ENCODE assay signal across 17 cellular contexts in the genomic region with DNA sequence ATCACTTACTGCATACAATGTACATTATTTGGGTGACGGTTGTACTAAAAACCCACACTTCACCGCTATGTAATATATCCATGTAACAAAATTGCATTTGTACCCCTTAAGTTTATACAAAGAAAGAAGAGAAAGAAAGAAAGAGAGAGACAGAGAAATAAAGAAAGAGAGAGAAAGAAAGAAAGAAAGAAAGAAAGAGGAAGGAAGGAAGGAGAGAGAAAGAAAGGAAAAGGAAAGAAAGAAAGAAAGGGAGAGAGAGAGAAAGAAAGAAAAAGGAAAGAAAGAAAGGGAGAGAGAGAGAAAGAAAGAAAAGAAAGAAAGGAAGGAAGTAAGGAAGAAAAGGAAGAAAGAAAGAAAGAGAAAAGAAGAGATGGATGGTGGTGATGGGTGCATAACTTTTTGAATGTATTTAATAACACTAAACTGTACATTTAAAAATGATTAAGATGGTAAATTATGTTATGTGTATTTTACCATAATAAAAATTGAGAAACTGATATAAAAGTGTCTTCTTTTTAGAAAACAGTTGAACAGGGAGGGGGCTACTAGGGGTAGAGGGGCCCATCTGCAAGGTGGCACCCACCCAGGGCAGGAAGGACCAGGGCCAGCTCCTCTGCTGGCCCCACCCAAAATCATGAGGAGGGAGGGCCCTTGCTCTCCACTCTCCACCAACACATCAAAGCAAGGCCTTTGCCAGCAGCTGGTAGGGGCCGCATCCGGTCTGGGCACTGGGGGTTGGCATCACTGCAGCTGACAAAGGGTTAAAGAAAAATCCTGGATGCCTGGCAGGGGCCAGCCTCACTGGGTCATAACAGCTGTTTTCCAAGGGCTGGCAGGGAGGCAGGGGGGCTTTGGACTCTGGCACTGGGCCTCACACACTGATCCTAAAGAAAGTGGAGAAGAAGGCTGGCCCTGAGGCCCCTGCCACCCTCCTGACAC.
DNase-seq lines count a peak whose midpoint lies in the region; ATAC-seq, FAIRE-seq and TF ChIP-seq lines count a peak whose summit lies in the region.
"Had no signal": no experiment of that assay in that cellular context is flagged by ENCODE, and none has a peak within 500 bp of the region (broad histone marks: within the 10 kb centered on the region; RNA-seq: fewer than 3 reads in every experiment).

No MANE protein-coding gene starts in this region.

- FAIRE-seq in HepG2 (lab: Jason Lieb, UNC), result no peak
- FAIRE-seq: D721Med, HTR-8/SVneo had no signal

- H3K36me3 Mint-ChIP-seq in T-helper 2 cell treated with Interferon-gamma antibody and Interleukin-4, amounts not matched to agents 5 μg/mL and 100 μg/mL, for 36 hours (ENCODE audit: low read depth), result no peaks in the 10 kb centered on the region
- H3K36me3 Mint-ChIP-seq in chondrocyte (ENCODE audit: low read depth), result no peaks in the 10 kb centered on the region
- H3K36me3 Mint-ChIP-seq: brain had no signal

- H3K9me3 Mint-ChIP-seq in T-helper 2 cell treated with Interferon-gamma antibody and Interleukin-4, amounts not matched to agents 5 μg/mL and 100 μg/mL, for 36 hours, result no peaks in the 10 kb centered on the region
- no peaks in the 10 kb centered on the region for H3K9me3 Mint-ChIP-seq in chondrocyte (ENCODE audit: low read depth)
- H3K9me3 Mint-ChIP-seq: brain had no signal

- TF ChIP-seq POLR2A in HepG2 (IDR thresholded peaks at IDR 0.05; ENCODE audit: insufficient read depth in 1 of 2, low read depth in 2 of 2, low read length in 2 of 2), result no peak
- TF ChIP-seq POLR2A in right lobe of liver (IDR thresholded peaks at IDR 0.05), result no peak

- TF ChIP-seq CTCF in HepG2 (CRISPR knock-in tag; IDR thresholded peaks at IDR 0.05) (no peak), right lobe of liver (IDR thresholded peaks at IDR 0.05) (no peak), chondrocyte (IDR thresholded peaks at IDR 0.05) (no peak)

- POLR2A ChIA-PET in HepG2 (lab: Yijun Ruan, JAX), result no interaction called here

- no peaks in the 10 kb centered on the region for H3K4me1 ChIP-seq in HepG2 (ENCODE audit: insufficient read depth, low read length)
- no peaks in the 10 kb centered on the region for H3K4me1 ChIP-seq in right lobe of liver
- H3K4me1 ChIP-seq: testis had no signal

- H3K4me1 Mint-ChIP-seq in T-helper 2 cell treated with Interferon-gamma antibody and Interleukin-4, amounts not matched to agents 5 μg/mL and 100 μg/mL, for 36 hours (ENCODE audit: low read depth), result peaks cover 52% of the 10 kb centered on the region
- peaks cover 27% of the 10 kb centered on the region for H3K4me1 Mint-ChIP-seq in chondrocyte (ENCODE audit: low read depth)

- no peaks in the 10 kb centered on the region for H3K27me3 Mint-ChIP-seq in T-helper 2 cell treated with Interferon-gamma antibody and Interleukin-4, amounts not matched to agents 5 μg/mL and 100 μg/mL, for 36 hours (ENCODE audit: low read depth)
- H3K27me3 Mint-ChIP-seq in chondrocyte (ENCODE audit: low read depth), result no peaks in the 10 kb centered on the region

- H2AFZ ChIP-seq in HepG2 (ENCODE audit: low read length), result no peak overlapping the region

- TF ChIP-seq EP300 in HepG2 (IDR thresholded peaks at IDR 0.05; ENCODE audit: low read depth in 2 of 2, low read length in 2 of 2), result no peak
- no peak for TF ChIP-seq EP300 in HepG2 (CRISPR knock-in tag; IDR thresholded peaks at IDR 0.05; ENCODE audit: borderline replicate concordance)

- ATAC-seq in HepG2, result no peak
- no peak for ATAC-seq in right lobe of liver
- no peak for ATAC-seq in GM19023 (IDR thresholded peaks at IDR 0.05; ENCODE audit: unreplicated experiment)
- ATAC-seq: left lobe of liver had no signal

- H3K9ac ChIP-seq in HepG2 (ENCODE audit: insufficient read depth, low read depth, low read length), result no peak overlapping the region

- H3K27me3 ChIP-seq in HepG2 (ENCODE audit: control insufficient read depth in 1 of 2, insufficient read depth in 2 of 2, low read length in 2 of 2) (peaks cover 0 to 9% of the 10 kb centered on the region in 2 experiments; a peak in 1 of 5 replicates), right lobe of liver (no peaks in the 10 kb centered on the region)
- H3K27me3 ChIP-seq: gastrocnemius medialis, testis had no signal

- H3K4me2 ChIP-seq in HepG2 (ENCODE audit: low read depth, low read length), result no peak overlapping the region

- H3K27ac Mint-ChIP-seq in T-helper 2 cell treated with Interferon-gamma antibody and Interleukin-4, amounts not matched to agents 5 μg/mL and 100 μg/mL, for 36 hours, result peak overlapping the region; percentile 84
- peak overlapping the region; percentile 95 for H3K27ac Mint-ChIP-seq in chondrocyte (ENCODE audit: unreplicated experiment)

- no peak for DNase-seq in HepG2 (ENCODE audit: low spot score)
- DNase-seq in right lobe of liver, result no peak
- DNase-seq in T-helper 2 cell treated with Interferon-gamma antibody and Interleukin-4, amounts not matched to agents 5 μg/mL and 100 μg/mL, for 36 hours (ENCODE audit: low spot score), result no peak
- no peak for DNase-seq in chondrocyte (ENCODE audit: low spot score)
- no peak for DNase-seq in activated gamma-delta T cell (lab: John Stamatoyannopoulos, UW)
- DNase-seq in cardiac septum (ENCODE audit: low spot score), result no peak
- no peak for DNase-seq in glomerular visceral epithelial cell (ENCODE audit: extremely low spot score)
- DNase-seq: erythroblast, gastrocnemius medialis, GF-D8, NCI-H1930, testis had no signal

- H4K20me1 ChIP-seq in HepG2 (ENCODE audit: insufficient read depth, low read length), result no peaks in the 10 kb centered on the region

- 40% methylated on average over 4 of the region's 4 CpGs for WGBS in HepG2 (ENCODE audit: low lambda C conversion rate)
- 93% methylated on average over 3 of the region's 4 CpGs for WGBS in right lobe of liver (ENCODE audit: insufficient coverage, low coverage, low lambda C conversion rate, missing lambda C conversion rate)

- in situ Hi-C loops in HepG2 (cut with HindIII; ENCODE audit: extremely low pct_ligation_motif_present, low pct_unique_long_range_greater_than_20kb), result no loop called here

- H3K9me3 ChIP-seq in HepG2 (ENCODE audit: low read length) (no peaks in the 10 kb centered on the region), right lobe of liver (no peaks in the 10 kb centered on the region)
- H3K9me3 ChIP-seq: gastrocnemius medialis, testis had no signal

- H3K4me3 Mint-ChIP-seq in T-helper 2 cell treated with Interferon-gamma antibody and Interleukin-4, amounts not matched to agents 5 μg/mL and 100 μg/mL, for 36 hours, result peak overlapping the region; percentile 38
- no peak overlapping the region for H3K4me3 Mint-ChIP-seq in chondrocyte (ENCODE audit: unreplicated experiment)
- H3K4me3 Mint-ChIP-seq: brain had no signal

- H3K27ac ChIP-seq in HepG2 (ENCODE audit: extremely low read length, insufficient read depth, low read length) (no peak overlapping the region), right lobe of liver (no peak overlapping the region)
- H3K27ac ChIP-seq: testis had no signal

- TF ChIP-seq RAD21 in HepG2 (CRISPR knock-in tag; IDR thresholded peaks at IDR 0.05), result no peak

- no TSS peak for BruUV-seq in HepG2 (replicated peaks; lab: Mats Ljungman, UMichigan)

- H3K4me3 ChIP-seq in HepG2 (replicated peaks in 1 of 3; ENCODE audit: insufficient read depth in 1 of 3, low read depth in 2 of 3, low read length in 3 of 3) (no peak overlapping the region), right lobe of liver (no peak overlapping the region)
- H3K4me3 ChIP-seq: gastrocnemius medialis, testis had no signal

- H3K79me2 ChIP-seq in HepG2 (ENCODE audit: insufficient read depth, low read length), result no peaks in the 10 kb centered on the region

- no peaks in the 10 kb centered on the region for H3K36me3 ChIP-seq in HepG2 (replicated peaks in 1 of 2; ENCODE audit: control insufficient read depth in 1 of 2, insufficient read depth in 2 of 2, low read length in 2 of 2)
- H3K36me3 ChIP-seq in right lobe of liver, result no peaks in the 10 kb centered on the region
- H3K36me3 ChIP-seq: gastrocnemius medialis had no signal

- CTCF ChIA-PET in HepG2 (lab: Yijun Ruan, JAX; ENCODE audit: low intra/inter-chr PET ratio, low total read pairs), result no interaction called here

- intact Hi-C loops in HepG2 (cut with micrococcal nuclease; ENCODE audit: unreplicated experiment) (no loop called here), right lobe of liver (cut with DNase I) (no loop called here), cardiac septum (cut with DNase I) (no loop called here)

TF ChIP-seq in HepG2, 621 proteins besides CTCF, POLR2A, EP300 and RAD21:
- TF ChIP-seq HNRNPL (IDR thresholded peaks at IDR 0.05; ENCODE audit: low read depth, low read length) (0 out of 2 replicates have a peak, but pooled peaks have one; percentile 32), FOXC1 (CRISPR knock-in tag; IDR thresholded peaks at IDR 0.05; ENCODE audit: borderline replicate concordance) (no peak)
- TF ChIP-seq, protein P1, sequence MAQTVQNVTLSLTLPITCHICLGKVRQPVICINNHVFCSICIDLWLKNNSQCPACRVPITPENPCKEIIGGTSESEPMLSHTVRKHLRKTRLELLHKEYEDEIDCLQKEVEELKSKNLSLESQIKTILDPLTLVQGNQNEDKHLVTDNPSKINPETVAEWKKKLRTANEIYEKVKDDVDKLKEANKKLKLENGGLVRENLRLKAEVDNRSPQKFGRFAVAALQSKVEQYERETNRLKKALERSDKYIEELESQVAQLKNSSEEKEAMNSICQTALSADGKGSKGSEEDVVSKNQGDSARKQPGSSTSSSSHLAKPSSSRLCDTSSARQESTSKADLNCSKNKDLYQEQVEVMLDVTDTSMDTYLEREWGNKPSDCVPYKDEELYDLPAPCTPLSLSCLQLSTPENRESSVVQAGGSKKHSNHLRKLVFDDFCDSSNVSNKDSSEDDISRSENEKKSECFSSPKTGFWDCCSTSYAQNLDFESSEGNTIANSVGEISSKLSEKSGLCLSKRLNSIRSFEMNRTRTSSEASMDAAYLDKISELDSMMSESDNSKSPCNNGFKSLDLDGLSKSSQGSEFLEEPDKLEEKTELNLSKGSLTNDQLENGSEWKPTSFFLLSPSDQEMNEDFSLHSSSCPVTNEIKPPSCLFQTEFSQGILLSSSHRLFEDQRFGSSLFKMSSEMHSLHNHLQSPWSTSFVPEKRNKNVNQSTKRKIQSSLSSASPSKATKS (CRISPR knock-in tag; IDR thresholded peaks at IDR 0.05), result no peak
